8 cellular contexts compared by ENCODE assay signal in genomic region chr4:82372874-82373815, GRCh38. TPM values are rescaled to one million over a fixed set of nuclear protein-coding genes. Genes with fewer than 3 reads are reported as not detected.
DNase-seq lines count a peak whose midpoint lies in the region; ATAC-seq and TF ChIP-seq lines count a peak whose summit lies in the region.

No MANE protein-coding gene starts in this region.

- ATAC-seq in GM19463 (IDR thresholded peaks at IDR 0.05; ENCODE audit: unreplicated experiment): peak; percentile 16

- peak overlapping the region; percentile 98 for H3K27ac ChIP-seq in CD4-positive, alpha-beta memory T cell (ENCODE audit: low read depth, low read length)
- peak overlapping the region; percentile 99 for H3K27ac ChIP-seq in HL-60 (replicated peaks)

- H3K4me3 ChIP-seq in CD4-positive, alpha-beta memory T cell (ENCODE audit: low read length in 2 of 2): peak overlapping the region; percentile 95 to 96
- H3K4me3 ChIP-seq in HL-60 (replicated peaks; ENCODE audit: insufficient read depth, low read length): peak overlapping the region; percentile 85
- peak overlapping the region; percentile 94 for H3K4me3 ChIP-seq in epithelial cell of esophagus (ENCODE audit: low read length)

- no peaks in the 10 kb centered on the region for H3K36me3 ChIP-seq in CD4-positive, alpha-beta memory T cell (ENCODE audit: insufficient read depth, low read length)

- peak overlapping the region; percentile 96 to 100 (median 98) for H3K4me3 Mint-ChIP-seq in CD4-positive, alpha-beta memory T cell

- peak; percentile 51 to 79 (median 62) for DNase-seq in CD4-positive, alpha-beta memory T cell
- DNase-seq in HL-60 (ENCODE audit: low read depth in 1 of 2, low spot score in 1 of 2) (peak; percentile 49 to 89), NOMO-1 treated with DMSO at 0.1 percent for 48 hours (lab: John Stamatoyannopoulos, UW; ENCODE audit: unreplicated experiment) (peak; percentile 71), epithelial cell of esophagus (ENCODE audit: low read depth) (peak; percentile 89), mucosa of gallbladder (ENCODE audit: low spot score) (peak; percentile 76)
- peak; percentile 65 for DNase-seq in activated CD8-positive, alpha-beta memory T cell treated with anti-CD3 and anti-CD28 coated beads, Interleukin-2, amount 50 U/mL, for 4 hours
- peak; percentile 28 to 33 for DNase-seq in stimulated activated CD8-positive, alpha-beta memory T cell treated with anti-CD3 and anti-CD28 coated beads, Interleukin-4, amount 100 ng/mL, for 1 hour (ENCODE audit: low read depth in 2 of 2, low spot score in 1 of 2)

- H3K27ac Mint-ChIP-seq in CD4-positive, alpha-beta memory T cell: peak overlapping the region; percentile 98 to 100 (median 99)

- no peaks in the 10 kb centered on the region for H3K27me3 ChIP-seq in CD4-positive, alpha-beta memory T cell (ENCODE audit: insufficient read depth, low read length)
- H3K27me3 ChIP-seq in HL-60 (ENCODE audit: insufficient read depth, poor library complexity, severe bottlenecking): no peaks in the 10 kb centered on the region

- CTCF ChIA-PET in CD4-positive, alpha-beta memory T cell (lab: Charles Lee; ENCODE audit: partially characterized antibody): interaction anchor here (0.8 to 3.9 kb wide), 3 partner anchors 51 to 56 kb away, joined by 3 to 27 read pairs (median 14); partner anchors contain the start of gene HNRNPDL

- intact Hi-C loops in CD4-positive, alpha-beta memory T cell (cut with micrococcal nuclease): loop anchor here (5.0 kb wide), 2 partner anchors 881 to 909 kb away; partner anchors contain the start of gene COQ2

- peaks cover 61% of the 10 kb centered on the region for H3K4me1 ChIP-seq in CD4-positive, alpha-beta memory T cell (ENCODE audit: insufficient read depth, low read length)

- H3K36me3 Mint-ChIP-seq in CD4-positive, alpha-beta memory T cell: peaks cover 30 to 52% of the 10 kb centered on the region in 2 donors

- peaks cover 0 to 5% (median 0%) of the 10 kb centered on the region in 8 donors for H3K9me3 Mint-ChIP-seq in CD4-positive, alpha-beta memory T cell

- no peak for TF ChIP-seq CTCF in HL-60 (IDR thresholded peaks at IDR 0.05; ENCODE audit: insufficient read depth, low read length)
- TF ChIP-seq CTCF in epithelial cell of esophagus (IDR thresholded peaks at IDR 0.05; ENCODE audit: insufficient read depth, low read depth, low read length, missing control alignments): no peak

- peaks cover 0 to 2% of the 10 kb centered on the region in 2 donors for H3K27me3 Mint-ChIP-seq in CD4-positive, alpha-beta memory T cell

- POLR2A ChIA-PET in CD4-positive, alpha-beta memory T cell (lab: Charles Lee; ENCODE audit: partially characterized antibody): interaction anchor here (0.7 to 4.1 kb wide), 25 partner anchors 7 to 1112 kb away, joined by 3 to 122 read pairs (median 7); partner anchors contain the start of genes ABRAXAS1, COPS4, HELQ and HNRNPDL

- no peaks in the 10 kb centered on the region for H3K9me3 ChIP-seq in CD4-positive, alpha-beta memory T cell (ENCODE audit: control insufficient read depth in 1 of 2, low read length in 2 of 2)

- H3K4me1 Mint-ChIP-seq in CD4-positive, alpha-beta memory T cell: peaks cover 38 to 75% (median 55%) of the 10 kb centered on the region in 4 donors

RNA-seq across cellular contexts. Expression of gene HNRNPD, which starts 0.6 kb away (rescaled TPM):
- total RNA-seq in CD4-positive, alpha-beta memory T cell: 100 to 1,000 TPM; 234 to 247 TPM
- 100 to 1,000 TPM; 158 to 268 TPM for polyA plus RNA-seq in CD4-positive, alpha-beta memory T cell
- 123 TPM for total RNA-seq in mucosa of gallbladder

RNA-seq across cellular contexts. Expression of gene HNRNPDL, which starts 57.1 kb away (rescaled TPM):
- 100 to 1,000 TPM; 322 to 344 TPM for total RNA-seq in CD4-positive, alpha-beta memory T cell
- polyA plus RNA-seq in CD4-positive, alpha-beta memory T cell: 100 to 1,000 TPM; 218 to 279 TPM
- total RNA-seq in mucosa of gallbladder: 158 TPM

RNA-seq across cellular contexts. Expression of gene ENOPH1, which starts 57.2 kb away (rescaled TPM):
- total RNA-seq in CD4-positive, alpha-beta memory T cell: 10 to 100 TPM; 26.1 TPM
- 10 to 100 TPM; 40.2 to 56.7 TPM for polyA plus RNA-seq in CD4-positive, alpha-beta memory T cell
- 30.1 TPM for total RNA-seq in mucosa of gallbladder

Comparison
In these comparisons a context has a peak if more than half of its experiments do, and no peak if none do; other contexts are left out.
1. Peak in every context shown above with its lines: DNase-seq, ATAC-seq, H3K4me3 ChIP-seq and H3K27ac ChIP-seq.
2. DNase-seq: peak in every context shown above with its lines; median percentile 89 in epithelial cell of esophagus; 76 in mucosa of gallbladder; 71 in NOMO-1 treated with DMSO at 0.1 percent for 48 hours; 69 in HL-60; 65 in activated CD8-positive, alpha-beta memory T cell treated with anti-CD3 and anti-CD28 coated beads, Interleukin-2, amount 50 U/mL, for 4 hours; 62 in CD4-positive, alpha-beta memory T cell; 30 in stimulated activated CD8-positive, alpha-beta memory T cell treated with anti-CD3 and anti-CD28 coated beads, Interleukin-4, amount 100 ng/mL, for 1 hour.